Comparison of ENCODE assay signal across 24 cellular contexts in the genomic region with DNA sequence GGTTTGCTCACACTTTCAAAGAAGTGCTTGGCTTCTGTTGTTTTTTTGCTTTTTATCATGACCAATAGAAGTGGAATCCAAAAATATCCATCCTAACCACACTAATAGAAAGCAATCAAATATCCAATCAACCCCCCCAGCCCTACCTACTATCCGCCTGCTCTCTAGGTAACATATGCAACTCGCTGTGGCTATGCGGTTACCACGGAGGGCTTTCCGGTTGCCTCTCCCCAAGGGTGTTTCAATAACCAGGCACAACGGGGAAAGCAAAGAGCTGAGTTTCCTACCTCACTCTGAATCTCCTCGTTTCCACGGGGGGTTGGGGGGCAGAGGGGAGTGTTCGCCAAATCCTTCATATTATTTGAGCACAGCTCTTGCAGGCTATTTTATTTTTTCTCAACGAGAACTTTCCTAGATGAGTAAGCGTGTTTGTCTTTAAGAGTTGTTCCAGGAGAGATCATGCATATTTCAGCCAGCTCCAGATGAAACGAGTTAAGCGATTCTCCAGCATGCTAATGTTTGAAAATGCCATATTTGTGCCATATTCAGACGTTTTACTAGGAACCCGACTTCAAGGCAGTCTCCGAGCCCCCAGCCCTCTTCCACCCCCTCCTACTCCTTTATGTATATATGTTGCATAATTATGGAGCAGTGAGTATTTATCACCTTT. TPM values are rescaled to one million over a fixed set of nuclear protein-coding genes. Genes with fewer than 3 reads are reported as not detected.
"Had no signal": no experiment of that assay in that cellular context is flagged by ENCODE, and none has a peak within 500 bp of the region (broad histone marks: within the 10 kb centered on the region; RNA-seq: fewer than 3 reads in every experiment).

No MANE protein-coding gene starts in this region.

- H3K27me3 ChIP-seq: testis, upper lobe of left lung had no signal

- ATAC-seq: activated naive CD8-positive, alpha-beta T cell treated with anti-CD3 and anti-CD28 coated beads, Interleukin-2, amount 50 U/mL, for 24 hours; activated T-cell treated with anti-CD3 and anti-CD28 coated beads, Interleukin-2, amount 50 U/mL, for 4 hours; effector memory CD8-positive, alpha-beta T cell; left ventricle myocardium superior; naive thymus-derived CD4-positive, alpha-beta T cell; sciatic nerve had no signal

- H3K36me3 ChIP-seq: upper lobe of left lung had no signal

- H3K4me1 ChIP-seq: testis, upper lobe of left lung had no signal

- H3K4me3 ChIP-seq: smooth muscle cell, testis, upper lobe of left lung had no signal

- H3K27ac ChIP-seq: testis, upper lobe of left lung had no signal

- DNase-seq: activated CD4-positive, alpha-beta T cell treated with anti-CD3 and anti-CD28 coated beads, Interleukin-2, amount 10 ng/mL, durations not matched to agents 24 days and 14 days; activated CD4-positive, CD25-positive, alpha-beta regulatory T cell; activated CD8-positive, alpha-beta memory T cell treated with anti-CD3 and anti-CD28 coated beads, Interleukin-2, amount 50 U/mL, for 4 hours; activated effector memory CD4-positive, alpha-beta T cell treated with Interleukin-2 at 50 U/mL for 16 hours; activated naive CD4-positive, alpha-beta T cell treated with anti-CD3 and anti-CD28 coated beads, Interleukin-2, amount 10 ng/mL, durations not matched to agents 7 days and 5 days; activated naive CD8-positive, alpha-beta T cell treated with anti-CD3 and anti-CD28 coated beads, Interleukin-2, amount 50 U/mL, for 24 hours; activated T-cell treated with anti-CD3 and anti-CD28 coated beads, Interleukin-2, amount 50 U/mL, for 4 hours; aorta; effector memory CD8-positive, alpha-beta T cell; immature natural killer cell; left ventricle myocardium superior; mesenchymal stem cell; naive thymus-derived CD4-positive, alpha-beta T cell; stimulated activated CD4-positive, alpha-beta T cell treated with anti-CD3 and anti-CD28 coated beads, Interleukin-4, amount 100 ng/mL, for 1 hour; T-helper 1 cell; T-helper 9 cell; testis; upper lobe of left lung had no signal

- H3K9me3 ChIP-seq: testis had no signal

- H3K4me2 ChIP-seq: smooth muscle cell had no signal

RNA-seq across cellular contexts. Expression of gene PAX3, which starts 30.4 kb away (rescaled TPM):
- total RNA-seq: activated CD4-positive, alpha-beta T cell treated with anti-CD3 and anti-CD28 coated beads, Interleukin-2, amount 10 ng/mL, durations not matched to agents 24 days and 14 days; activated T-cell treated with anti-CD3 and anti-CD28 coated beads, Interleukin-2, amount 50 U/mL, for 4 hours; bronchial epithelial cell; fibroblast of lung; frontal cortex; left ventricle myocardium superior; mucosa of gallbladder; naive thymus-derived CD4-positive, alpha-beta T cell; sciatic nerve had no signal
- polyA plus RNA-seq: aorta; fibroblast of lung; immature natural killer cell; naive thymus-derived CD4-positive, alpha-beta T cell; smooth muscle cell had no signal
